In the genomic region with DNA sequence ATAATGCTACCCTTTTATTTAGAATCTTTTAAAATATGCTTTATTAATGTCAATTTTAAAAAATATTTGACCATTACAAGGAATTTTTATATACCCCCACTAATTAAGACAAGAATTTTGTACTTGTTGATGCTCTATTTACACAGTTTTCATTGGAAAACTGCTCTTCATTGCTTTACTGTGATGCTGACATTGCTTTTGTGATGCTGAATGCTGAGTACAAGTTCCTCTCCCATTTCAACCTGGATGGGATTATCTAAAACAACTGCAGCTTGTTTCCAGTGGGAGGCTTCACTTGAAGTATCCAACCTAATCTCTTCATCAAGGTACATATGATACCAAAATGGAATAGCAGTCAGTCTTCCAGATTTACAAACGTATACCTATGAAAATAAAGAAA, we compare ENCODE assay signal across 22 cellular contexts.
"Had no signal": no experiment of that assay in that cellular context is flagged by ENCODE, and none has a peak within 500 bp of the region (broad histone marks: within the 10 kb centered on the region; RNA-seq: fewer than 3 reads in every experiment).

No MANE protein-coding gene starts in this region.

- H3K27me3 Mint-ChIP-seq: dendritic cell treated with granulocyte-macrophage colony-stimulating factor and Interleukin-4, amounts not matched to agents 40 ng/mL and 50 ng/mL, for 4 days; effector memory CD8-positive, alpha-beta T cell; naive B cell; stimulated activated naive B cell treated with anti-CD40 and anti-IgM and Interleukin-4, amounts not matched to agents 10 μg/mL and 1 μg/mL and 100 μg/mL, for 72 hours had no signal

- ATAC-seq: effector memory CD8-positive, alpha-beta T cell; gastrocnemius medialis; left cardiac atrium; sciatic nerve had no signal

- H3K4me3 ChIP-seq: esophagus muscularis mucosa, gastrocnemius medialis, left ventricle myocardium inferior, lower lobe of right lung, spleen, stomach, thoracic aorta had no signal

- H3K9me3 ChIP-seq: esophagus muscularis mucosa, gastrocnemius medialis, lower lobe of right lung, stomach, thoracic aorta had no signal

- H3K27me3 ChIP-seq: esophagus muscularis mucosa, gastrocnemius medialis, spleen, stomach had no signal

- H3K9me3 Mint-ChIP-seq: dendritic cell treated with granulocyte-macrophage colony-stimulating factor and Interleukin-4, amounts not matched to agents 40 ng/mL and 50 ng/mL, for 4 days; effector memory CD8-positive, alpha-beta T cell; stimulated activated naive B cell treated with anti-CD40 and anti-IgM and Interleukin-4, amounts not matched to agents 10 μg/mL and 1 μg/mL and 100 μg/mL, for 72 hours had no signal

- H3K27ac Mint-ChIP-seq: dendritic cell treated with granulocyte-macrophage colony-stimulating factor and Interleukin-4, amounts not matched to agents 40 ng/mL and 50 ng/mL, for 4 days had no signal

- H3K4me3 Mint-ChIP-seq: dendritic cell treated with granulocyte-macrophage colony-stimulating factor and Interleukin-4, amounts not matched to agents 40 ng/mL and 50 ng/mL, for 4 days; naive B cell had no signal

- H3K4me1 ChIP-seq: esophagus muscularis mucosa, gastrocnemius medialis, left ventricle myocardium inferior, lower lobe of right lung, stomach had no signal

- H3K27ac ChIP-seq: epithelial cell of prostate, esophagus muscularis mucosa, gastrocnemius medialis, left ventricle myocardium inferior, lower lobe of right lung, spleen, stomach, thoracic aorta had no signal

- DNase-seq: effector memory CD8-positive, alpha-beta T cell; gastrocnemius medialis; kidney; left cardiac atrium; left ventricle myocardium inferior; lower lobe of right lung; mesendoderm; naive B cell; posterior cingulate gyrus; spleen; stimulated activated CD4-positive, alpha-beta T cell treated with anti-CD3 and anti-CD28 coated beads, Interleukin-15, amount 100 ng/mL, for 24 hours; stimulated activated CD4-positive, alpha-beta T cell treated with anti-CD3 and anti-CD28 coated beads, Interleukin-1b, Interleukin-23, amount 100 ng/mL, for 48 hours; stimulated activated CD4-positive, alpha-beta T cell treated with anti-CD3 and anti-CD28 coated beads, Interleukin-4, amount 100 ng/mL, for 24 hours; stimulated activated naive B cell treated with anti-CD40 and anti-IgM and Interleukin-4, amounts not matched to agents 10 μg/mL and 1 μg/mL and 100 μg/mL, for 72 hours; stomach; substantia nigra; trophoblast cell had no signal
